8 cellular contexts compared by ENCODE assay signal in genomic region chr5:317086-317811, GRCh38. TPM values are rescaled to one million over a fixed set of nuclear protein-coding genes. Genes with fewer than 3 reads are reported as not detected.
DNase-seq lines count a peak whose midpoint lies in the region; ATAC-seq and TF ChIP-seq lines count a peak whose summit lies in the region.

No MANE protein-coding gene starts in this region.

- no peak overlapping the region for H3K56ac ChIP-seq in IMR-90 (ENCODE audit: extremely low read depth, insufficient read depth, low read length)

- H4K20me1 ChIP-seq in IMR-90 (ENCODE audit: insufficient read depth, low read length), result peaks cover 39% of the 10 kb centered on the region

- peak overlapping the region; percentile 95 for H2AK9ac ChIP-seq in IMR-90 (replicated peaks; ENCODE audit: low read depth, low read length, poor library complexity)

- H3K4ac ChIP-seq in IMR-90 (ENCODE audit: low read depth, low read length), result peak overlapping the region; percentile 45

- H3K4me1 ChIP-seq in IMR-90 (ENCODE audit: control insufficient read depth, insufficient read depth, low read length) (peaks cover 14% of the 10 kb centered on the region), colonic mucosa (peaks cover 7% of the 10 kb centered on the region)

- DNase-seq in activated gamma-delta T cell treated with Interleukin-2 at 50 U/mL for 16 hours (peak; percentile 30), activated gamma-delta T cell (lab: John Stamatoyannopoulos, UW) (no peak), IMR-90 (peak; percentile 74), colonic mucosa (peak; percentile 50), mesothelial cell of epicardium (ENCODE audit: low spot score in 2 of 2, unreplicated experiment in 2 of 2) (peak; percentile 60 to 76), cortex of kidney (lab: John Stamatoyannopoulos, UW) (no peak)

- H2BK15ac ChIP-seq in IMR-90 (ENCODE audit: low read depth, low read length), result no peak overlapping the region

- H3K36me3 Mint-ChIP-seq in mesothelial cell of epicardium, result peaks cover 11% of the 10 kb centered on the region

- H3K27ac ChIP-seq in IMR-90 (ENCODE audit: insufficient read depth, low read length), result no peak overlapping the region
- H3K27ac ChIP-seq in colonic mucosa, result no peak overlapping the region

- in situ Hi-C loops in IMR-90 (cut with MboI; ENCODE audit: low sequenced_read_pairs), result no loop called here

- H3K36me3 ChIP-seq in IMR-90 (ENCODE audit: control insufficient read depth, insufficient read depth, low read length) (peaks cover 28% of the 10 kb centered on the region), colonic mucosa (no peaks in the 10 kb centered on the region)

- ATAC-seq in GM21825 (IDR thresholded peaks at IDR 0.05; ENCODE audit: unreplicated experiment) (peak; percentile 72), IMR-90 (ENCODE audit: low read depth) (peak; percentile 71), SK-N-SH treated with all-trans-retinoic acid at 6 μM for 48 hours (peak; percentile 65)

- H3K4me3 ChIP-seq in IMR-90 (ENCODE audit: insufficient read depth, low read depth, low read length), result no peak overlapping the region
- no peak overlapping the region for H3K4me3 ChIP-seq in colonic mucosa

- BruUV-seq in IMR-90 (replicated peaks; lab: Mats Ljungman, UMichigan), result no TSS peak

- WGBS in IMR-90 (ENCODE audit: extremely low coverage in 2 of 2, insufficient read length in 1 of 2), 2 experiments, result 20% methylated on average over 9 of the region's 26 CpGs; no CpG with 5 or more reads in 1 of the 2 experiments

- H3K27me3 ChIP-seq in IMR-90 (ENCODE audit: control insufficient read depth, insufficient read depth, low read length) (no peaks in the 10 kb centered on the region), colonic mucosa (peaks cover 28% of the 10 kb centered on the region)

- peak overlapping the region; percentile 76 for H2AK5ac ChIP-seq in IMR-90 (ENCODE audit: low read depth, low read length)

- no peak overlapping the region for H3K4me3 Mint-ChIP-seq in mesothelial cell of epicardium

- H3K4me2 ChIP-seq in IMR-90 (ENCODE audit: low read depth, low read length), result no peak overlapping the region

- H4K91ac ChIP-seq in IMR-90 (ENCODE audit: insufficient read depth, low read depth, low read length), result peak overlapping the region; percentile 46; the same call in 1 of the 2 replicates

- H3K9me3 ChIP-seq in IMR-90 (ENCODE audit: control insufficient read depth, insufficient read depth, low read length), result no peaks in the 10 kb centered on the region
- H3K9me3 ChIP-seq in colonic mucosa, result no peaks in the 10 kb centered on the region

- dilution Hi-C loops in IMR-90 (cut with HindIII; ENCODE audit: low sequenced_read_pairs, unreplicated experiment), result no loop called here

- CTCF ChIA-PET in IMR-90 (lab: Yijun Ruan, JAX), result interaction anchor here (0.6 to 1.3 kb wide), 3 partner anchors 101 to 837 kb away, joined by 3 to 8 read pairs (median 5); no protein-coding TSS in a partner anchor

- peaks cover 6% of the 10 kb centered on the region for H3K4me1 Mint-ChIP-seq in mesothelial cell of epicardium

- H3K14ac ChIP-seq in IMR-90 (replicated peaks; ENCODE audit: low read depth, low read length), result no peak overlapping the region

- H2BK20ac ChIP-seq in IMR-90 (ENCODE audit: low read depth, low read length), result no peak overlapping the region

- H2BK5ac ChIP-seq in IMR-90 (ENCODE audit: low read depth, low read length, poor library complexity, severe bottlenecking), result no peak overlapping the region

- no peak overlapping the region for H4K8ac ChIP-seq in IMR-90 (ENCODE audit: low read depth in 2 of 2, low read length in 2 of 2)

- H3K23ac ChIP-seq in IMR-90 (ENCODE audit: low read depth, low read length), result no peak overlapping the region

- H2AFZ ChIP-seq in IMR-90 (replicated peaks; ENCODE audit: low read length, poor library complexity), result peak overlapping the region; percentile 68

- peaks cover 0 to 60% of the 10 kb centered on the region in 2 experiments; a peak in 3 of 4 replicates for H3K79me1 ChIP-seq in IMR-90 (ENCODE audit: low read depth in 1 of 2, low read length in 2 of 2)

- peaks cover 34% of the 10 kb centered on the region for H3K27me3 Mint-ChIP-seq in mesothelial cell of epicardium (ENCODE audit: low read depth)

- H3K9ac ChIP-seq in IMR-90 (ENCODE audit: low read depth, low read length) (no peak overlapping the region), colonic mucosa (ENCODE audit: low read depth in 2 of 2, low read length in 2 of 2) (no peak overlapping the region)

- H3K9me1 ChIP-seq in IMR-90 (ENCODE audit: insufficient read depth, low read length), result peaks cover 3% of the 10 kb centered on the region; the same call in 1 of the 2 replicates

- no peak overlapping the region for H3K18ac ChIP-seq in IMR-90 (ENCODE audit: low read depth, low read length)

- POLR2A ChIA-PET in IMR-90 (lab: Charles Lee; ENCODE audit: unreplicated experiment), result no interaction called here

- TF ChIP-seq CTCF in IMR-90 (conservative IDR thresholded peaks at IDR 0.05; ENCODE audit: low read depth, low read length), result peak; percentile 89
- peak; percentile 49 for TF ChIP-seq CTCF in colonic mucosa (IDR thresholded peaks at IDR 0.05)
- TF ChIP-seq CTCF in mesothelial cell of epicardium (IDR thresholded peaks at IDR 0.05; ENCODE audit: unreplicated experiment), result peak; percentile 12

- H2BK120ac ChIP-seq in IMR-90 (ENCODE audit: low read depth, low read length), result peak overlapping the region; percentile 9; the same call in 1 of the 2 replicates

- no peaks in the 10 kb centered on the region for H3K9me3 Mint-ChIP-seq in mesothelial cell of epicardium

- H4K5ac ChIP-seq in IMR-90 (ENCODE audit: low read depth, low read length), result no peak overlapping the region

- H3K27ac Mint-ChIP-seq in mesothelial cell of epicardium, result no peak overlapping the region

- peak; percentile 95 for TF ChIP-seq RAD21 in IMR-90 (IDR thresholded peaks at IDR 0.05; ENCODE audit: low read length)

- intact Hi-C loops in IMR-90 (cut with micrococcal nuclease) (loop anchor here (1.0 to 10.0 kb wide), 3 partner anchors 119 to 588 kb away; partner anchors contain the start of gene CEP72), colonic mucosa (cut with DNase I) (no loop called here)

- no peak for TF ChIP-seq POLR2A in IMR-90 (IDR thresholded peaks at IDR 0.05; ENCODE audit: low read depth, low read length)

TF ChIP-seq in IMR-90, 13 proteins besides CTCF, POLR2A, EP300 and RAD21:
- TF ChIP-seq FOS (IDR thresholded peaks at IDR 0.05; ENCODE audit: low read depth, low read length), result no peak
- peak; percentile 66; the same call in 1 of the 2 replicates for TF ChIP-seq MAZ (IDR thresholded peaks at IDR 0.05; ENCODE audit: borderline replicate concordance, low read depth, low read length)
- TF ChIP-seq NFE2L2 (IDR thresholded peaks at IDR 0.05; ENCODE audit: low read depth, low read length), result no peak
- TF ChIP-seq, protein P1, sequence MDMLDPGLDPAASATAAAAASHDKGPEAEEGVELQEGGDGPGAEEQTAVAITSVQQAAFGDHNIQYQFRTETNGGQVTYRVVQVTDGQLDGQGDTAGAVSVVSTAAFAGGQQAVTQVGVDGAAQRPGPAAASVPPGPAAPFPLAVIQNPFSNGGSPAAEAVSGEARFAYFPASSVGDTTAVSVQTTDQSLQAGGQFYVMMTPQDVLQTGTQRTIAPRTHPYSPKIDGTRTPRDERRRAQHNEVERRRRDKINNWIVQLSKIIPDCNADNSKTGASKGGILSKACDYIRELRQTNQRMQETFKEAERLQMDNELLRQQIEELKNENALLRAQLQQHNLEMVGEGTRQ (IDR thresholded peaks at IDR 0.05; ENCODE audit: low read depth, low read length), result peak; percentile 51; the same call in 1 of the 2 replicates
- TF ChIP-seq SMC3 (IDR thresholded peaks at IDR 0.05; ENCODE audit: low read depth, low read length), result peak; percentile 79

TF ChIP-seq in SK-N-SH treated with all-trans-retinoic acid at 6 μM for 48 hours, 23 proteins besides CTCF, POLR2A, EP300 and RAD21:
- TF ChIP-seq, protein P2, sequence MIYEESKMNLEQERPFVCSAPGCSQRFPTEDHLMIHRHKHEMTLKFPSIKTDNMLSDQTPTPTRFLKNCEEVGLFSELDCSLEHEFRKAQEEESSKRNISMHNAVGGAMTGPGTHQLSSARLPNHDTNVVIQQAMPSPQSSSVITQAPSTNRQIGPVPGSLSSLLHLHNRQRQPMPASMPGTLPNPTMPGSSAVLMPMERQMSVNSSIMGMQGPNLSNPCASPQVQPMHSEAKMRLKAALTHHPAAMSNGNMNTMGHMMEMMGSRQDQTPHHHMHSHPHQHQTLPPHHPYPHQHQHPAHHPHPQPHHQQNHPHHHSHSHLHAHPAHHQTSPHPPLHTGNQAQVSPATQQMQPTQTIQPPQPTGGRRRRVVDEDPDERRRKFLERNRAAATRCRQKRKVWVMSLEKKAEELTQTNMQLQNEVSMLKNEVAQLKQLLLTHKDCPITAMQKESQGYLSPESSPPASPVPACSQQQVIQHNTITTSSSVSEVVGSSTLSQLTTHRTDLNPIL (CRISPR knock-in tag; IDR thresholded peaks at IDR 0.05; ENCODE audit: low read depth), result no peak
- TF ChIP-seq TOX (CRISPR knock-in tag; IDR thresholded peaks at IDR 0.05; ENCODE audit: borderline replicate concordance) (no peak), ISL1 (CRISPR knock-in tag; IDR thresholded peaks at IDR 0.05) (no peak), ZNF8 (CRISPR knock-in tag; IDR thresholded peaks at IDR 0.05) (no peak)

RNA-seq across cellular contexts. Expression of gene AHRR, which starts 4.3 kb away (rescaled TPM):
- total RNA-seq in IMR-90 (2012; rRNA removed) (15.6 and 16.7 TPM in 2 replicates), colonic mucosa (1 to 10 TPM; 1.9 to 2.1 TPM), mesothelial cell of epicardium (10.7 to 12.7 TPM (median 10.9 TPM) in 3 replicates)
- 36.1 and 37.1 TPM in 2 replicates for polyA plus RNA-seq in IMR-90 (2012; rRNA removed)
- 24.9 and 33.9 TPM in 2 replicates for polyA plus RNA-seq in IMR-90 (2012; cell fraction: cytosol; rRNA removed)
- 77.0 and 141 TPM in 2 replicates for polyA plus RNA-seq in IMR-90 (2012; cell fraction: nucleus; rRNA removed; ENCODE audit: low replicate concordance)

RNA-seq across cellular contexts. Expression of gene PDCD6, which starts 45.8 kb away (rescaled TPM):
- total RNA-seq in IMR-90 (2012; rRNA removed) (158 and 168 TPM in 2 replicates), colonic mucosa (100 to 1,000 TPM; 111 to 142 TPM), mesothelial cell of epicardium (82.4 to 85.6 TPM (median 84.4 TPM) in 3 replicates)
- 198 and 212 TPM in 2 replicates for polyA plus RNA-seq in IMR-90 (2012; rRNA removed)
- 189 and 290 TPM in 2 replicates for polyA plus RNA-seq in IMR-90 (2012; cell fraction: cytosol; rRNA removed)
- 198 and 241 TPM in 2 replicates for polyA plus RNA-seq in IMR-90 (2012; cell fraction: nucleus; rRNA removed; ENCODE audit: low replicate concordance)

Comparison
In these comparisons a context has a peak if more than half of its experiments do, and no peak if none do; other contexts are left out.
1. DNase-seq: peak in activated gamma-delta T cell treated with Interleukin-2 at 50 U/mL for 16 hours (single experiment), IMR-90 (single experiment), colonic mucosa (single experiment) and mesothelial cell of epicardium (2 of 2); none in activated gamma-delta T cell (single experiment) and cortex of kidney (single experiment).
2. CTCF ChIP-seq: peak in every context shown above with its lines; median percentile 89 in IMR-90; 49 in colonic mucosa; 12 in mesothelial cell of epicardium.
3. Peak in every context shown above with its lines, with median percentiles within 50 percentile points of each other: ATAC-seq.